In genomic region chr5:79456890-79457583, GRCh38 we compare ENCODE assay signal across 13 cellular contexts. TPM values are rescaled to one million over a fixed set of nuclear protein-coding genes. Genes with fewer than 3 reads are reported as not detected.
DNase-seq lines count a peak whose midpoint lies in the region; ATAC-seq, FAIRE-seq and TF ChIP-seq lines count a peak whose summit lies in the region.
"Had no signal": no experiment of that assay in that cellular context is flagged by ENCODE, and none has a peak within 500 bp of the region (broad histone marks: within the 10 kb centered on the region; RNA-seq: fewer than 3 reads in every experiment).

No MANE protein-coding gene starts in this region.

- H3K9me3 ChIP-seq in A549 (no peaks in the 10 kb centered on the region), smooth muscle cell (replicated peaks; ENCODE audit: low read depth) (no peaks in the 10 kb centered on the region)
- H3K9me3 ChIP-seq: suprapubic skin had no signal

- no peak overlapping the region for H3K27ac ChIP-seq in A549
- no peak overlapping the region for H3K27ac ChIP-seq in smooth muscle cell (ENCODE audit: low read depth)
- H3K27ac ChIP-seq: epithelial cell of prostate, suprapubic skin, VCaP had no signal

- H3K36me3 ChIP-seq in smooth muscle cell (ENCODE audit: low read depth) = no peaks in the 10 kb centered on the region
- H3K36me3 ChIP-seq: suprapubic skin had no signal

- no peak for TF ChIP-seq POLR2A in A549 (IDR thresholded peaks at IDR 0.05; ENCODE audit: low read length)

- H3K4me2 ChIP-seq in A549 (no peak overlapping the region), smooth muscle cell (no peak overlapping the region)

- DNase-seq in A549 (ENCODE audit: low read depth in 1 of 2, low spot score in 1 of 2) = no peak
- no peak for DNase-seq in stimulated activated naive CD4-positive, alpha-beta T cell treated with Interleukin-2 at 50 U/mL for 16 hours (lab: John Stamatoyannopoulos, UW)
- DNase-seq in GOT3 (lab: John Stamatoyannopoulos, UW) = no peak
- no peak for DNase-seq in smooth muscle cell (lab: John Stamatoyannopoulos, UW; ENCODE audit: unreplicated experiment)
- DNase-seq in LoVo (ENCODE audit: low spot score) = no peak
- DNase-seq: activated T-cell treated with anti-CD3 and anti-CD28 coated beads, Interleukin-2, amount 50 U/mL, for 1 hour had no signal

- no peak overlapping the region for H2AFZ ChIP-seq in smooth muscle cell (ENCODE audit: low read depth)

- TF ChIP-seq CTCF in A549 (IDR thresholded peaks at IDR 0.05) = no peak
- TF ChIP-seq CTCF in smooth muscle cell (IDR thresholded peaks at IDR 0.05; ENCODE audit: borderline replicate concordance, insufficient read depth, poor library complexity, severe bottlenecking) = no peak

- H3K27me3 ChIP-seq in smooth muscle cell (ENCODE audit: low read depth) = no peaks in the 10 kb centered on the region
- H3K27me3 ChIP-seq: suprapubic skin had no signal

- H3K79me2 ChIP-seq in smooth muscle cell (ENCODE audit: low read depth) = no peaks in the 10 kb centered on the region

- H3K4me3 ChIP-seq in A549 (no peak overlapping the region), smooth muscle cell (no peak overlapping the region)
- H3K4me3 ChIP-seq: suprapubic skin had no signal

- POLR2A ChIA-PET in A549 (lab: Yijun Ruan, JAX) = no interaction called here

- no peak for TF ChIP-seq EP300 in A549 (IDR thresholded peaks at IDR 0.05)

- H3K9ac ChIP-seq in smooth muscle cell (ENCODE audit: low read depth) = no peak overlapping the region

- H4K20me1 ChIP-seq in smooth muscle cell (ENCODE audit: low read depth) = peaks cover 32% of the 10 kb centered on the region

- 74% methylated on average over 2 of the region's 2 CpGs for WGBS in A549 (ENCODE audit: missing lambda C conversion rate)
- WGBS in smooth muscle cell (ENCODE audit: low lambda C conversion rate) = 97% methylated on average over 2 of the region's 2 CpGs

- no peaks in the 10 kb centered on the region for H3F3A ChIP-seq in smooth muscle cell (ENCODE audit: low read depth)

- H3K4me1 ChIP-seq in A549 (no peaks in the 10 kb centered on the region), smooth muscle cell (ENCODE audit: low read depth) (no peaks in the 10 kb centered on the region)
- H3K4me1 ChIP-seq: suprapubic skin had no signal

- TF ChIP-seq RAD21 in A549 (conservative IDR thresholded peaks at IDR 0.05 in 1 of 2, IDR thresholded peaks at IDR 0.05 in 1 of 2) = no peak

- no peak for FAIRE-seq in A549 (lab: Jason Lieb, UNC)

- CTCF ChIA-PET in A549 (lab: Yijun Ruan, JAX) = interaction anchor here (0.9 to 2.7 kb wide), 5 partner anchors 10 to 436 kb away, joined by 3 to 11 read pairs (median 3); no protein-coding TSS in a partner anchor

- ATAC-seq in A549 (no peak), GM18909 (IDR thresholded peaks at IDR 0.05; ENCODE audit: poor library complexity, unreplicated experiment) (peak; percentile 84), HG02588 (IDR thresholded peaks at IDR 0.05; ENCODE audit: unreplicated experiment) (peak; percentile 79), HG03457 (IDR thresholded peaks at IDR 0.05; ENCODE audit: unreplicated experiment) (peak; percentile 79)
- ATAC-seq: Right ventricle myocardium inferior had no signal

TF ChIP-seq in A549, 52 proteins besides CTCF, POLR2A, EP300 and RAD21:
- TF ChIP-seq HMGXB4 (CRISPR knock-in tag; IDR thresholded peaks at IDR 0.05; ENCODE audit: borderline replicate concordance) = no peak
- TF ChIP-seq ZSCAN20 (CRISPR knock-in tag; IDR thresholded peaks at IDR 0.05) = no peak
- peak; percentile 60 for TF ChIP-seq MAFK (IDR thresholded peaks at IDR 0.05; ENCODE audit: partially characterized antibody)
- TF ChIP-seq USF2 (IDR thresholded peaks at IDR 0.05) = no peak
- TF ChIP-seq ELK1 (IDR thresholded peaks at IDR 0.05; ENCODE audit: low read depth, low read length) = no peak
- TF ChIP-seq POLR2AphosphoS2 (conservative IDR thresholded peaks at IDR 0.05; ENCODE audit: low read length) = no peak
- no peak for TF ChIP-seq CBX2 (IDR thresholded peaks at IDR 0.05; ENCODE audit: borderline replicate concordance, low read depth)

RNA-seq across cellular contexts. Expression of gene HOMER1, which starts 56.9 kb away (rescaled TPM):
- 5.6 and 9.3 TPM in 2 replicates for polyA plus RNA-seq in A549 (2011; rRNA removed)
- 1.2 and 1.6 TPM in 2 replicates for polyA plus RNA-seq in A549 (2012; cell fraction: cytosol; rRNA removed)
- polyA plus RNA-seq in A549 (2012; cell fraction: nucleus; rRNA removed) = 0.55 and 0.93 TPM in 2 replicates
- polyA plus RNA-seq in A549 (2017; fragmentation: RNase III; extraction: RNeasy Plus Mini Kit Qiagen cat#74134 plus additional on column Dnase treatment) = 6.0 to 8.1 TPM (median 6.3 TPM) in 3 replicates
- polyA minus RNA-seq in A549 (2011; rRNA and poly(A)+ RNA removed) = 4.8 and 5.8 TPM in 2 replicates
- 12.7 and 14.9 TPM in 2 replicates for total RNA-seq in smooth muscle cell
- 4.4 and 7.2 TPM in 2 replicates for polyA plus RNA-seq in smooth muscle cell

Comparison
In these comparisons a context has a peak if more than half of its experiments do, and no peak if none do; other contexts are left out.
1. ATAC-seq: peak in GM18909 (single experiment), HG02588 (single experiment) and HG03457 (single experiment); none in A549 (0 of 2).